ENCODE assay signal across 5 cellular contexts in genomic region chr2:133970641-133971040, GRCh38.
"Had no signal": no experiment of that assay in that cellular context is flagged by ENCODE, and none has a peak within 500 bp of the region (broad histone marks: within the 10 kb centered on the region; RNA-seq: fewer than 3 reads in every experiment).

No MANE protein-coding gene starts in this region.

- H3K9me3 Mint-ChIP-seq: H9 had no signal

- ATAC-seq: K562 had no signal

- H3K4me3 ChIP-seq: K562 had no signal

- H3K4me3 Mint-ChIP-seq: H9 had no signal

- DNase-seq: H9, HCEC 1CT, IMR-90, KG1 had no signal
